Comparison of ENCODE assay signal across 8 cellular contexts in the genomic region with DNA sequence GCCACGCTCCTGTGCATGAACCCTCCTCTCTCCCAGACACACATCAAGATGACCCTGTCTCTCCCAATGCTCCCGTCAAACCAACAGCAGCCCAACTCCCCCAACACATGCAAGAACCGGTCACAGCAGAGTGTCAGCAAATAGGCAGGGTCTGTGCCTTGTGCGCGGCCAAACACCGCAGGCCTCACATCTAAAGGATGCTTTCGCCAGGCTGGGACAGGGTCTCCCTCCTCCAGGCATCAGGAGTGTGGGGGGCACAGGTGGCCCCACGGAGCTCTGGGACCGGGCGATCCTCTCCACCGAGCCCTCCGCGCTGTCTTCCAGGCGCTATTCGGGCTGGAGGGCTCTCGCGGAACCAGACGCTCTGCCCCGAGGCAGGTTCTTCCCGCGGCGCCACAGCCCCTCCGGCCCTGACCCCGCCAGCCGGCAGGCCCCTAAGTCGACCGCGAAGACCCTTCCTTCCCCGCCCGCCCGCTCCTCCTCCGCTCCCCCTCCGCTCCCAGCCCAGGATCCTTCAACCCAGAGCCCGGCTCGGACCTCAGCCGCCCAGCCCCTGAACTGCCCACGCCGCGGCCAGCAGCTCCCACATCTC. TPM values are rescaled to one million over a fixed set of nuclear protein-coding genes. Genes with fewer than 3 reads are reported as not detected.
DNase-seq lines count a peak whose midpoint lies in the region; ATAC-seq and TF ChIP-seq lines count a peak whose summit lies in the region.

No MANE protein-coding gene starts in this region.

- peak overlapping the region; percentile 61 to 70 for H3K4me3 ChIP-seq in esophagus (ENCODE audit: low read depth in 1 of 2, low read length in 2 of 2)
- H3K4me3 ChIP-seq in upper lobe of right lung: peak overlapping the region; percentile 95

- H3K4me1 Mint-ChIP-seq in WTC11: peaks cover 31% of the 10 kb centered on the region

- no peak for TF ChIP-seq CTCF in WTC11 (IDR thresholded peaks at IDR 0.05)
- no peak for TF ChIP-seq CTCF in upper lobe of right lung (IDR thresholded peaks at IDR 0.05)

- H3K36me3 ChIP-seq in esophagus (ENCODE audit: control insufficient read depth in 2 of 2, insufficient read depth in 2 of 2, low read length in 1 of 2) (no peaks in the 10 kb centered on the region), upper lobe of right lung (no peaks in the 10 kb centered on the region)

- H3K27ac ChIP-seq in esophagus (ENCODE audit: low read depth in 2 of 2, low read length in 1 of 2) (peak overlapping the region; percentile 79 to 80), upper lobe of right lung (peak overlapping the region; percentile 88)

- WGBS in esophagus, 2 donors: 2% methylated on average over 30 to 39 of the region's 39 CpGs

- peak overlapping the region; percentile 64 for H3K27ac Mint-ChIP-seq in WTC11

- no peaks in the 10 kb centered on the region for H3K9me3 Mint-ChIP-seq in WTC11

- CTCF ChIA-PET in WTC11 (lab: Charles Lee): interaction anchor here (0.7 to 3.3 kb wide), 5 partner anchors 45 to 281 kb away, joined by 3 to 9 read pairs (median 6); no protein-coding TSS in a partner anchor

- TF ChIP-seq RAD21 in Ishikawa (IDR thresholded peaks at IDR 0.05; ENCODE audit: low read depth): no peak

- H3K4me1 ChIP-seq in esophagus (ENCODE audit: control insufficient read depth in 2 of 2, insufficient read depth in 2 of 2, low read length in 1 of 2) (peaks cover 0 to 2% of the 10 kb centered on the region in 2 donors), upper lobe of right lung (peaks cover 14% of the 10 kb centered on the region)

- no peaks in the 10 kb centered on the region for H3K36me3 Mint-ChIP-seq in WTC11

- no peak for TF ChIP-seq POLR2A in GM18505 (IDR thresholded peaks at IDR 0.05; ENCODE audit: borderline replicate concordance, extremely low read depth, insufficient read depth, insufficient read length)

- H3K4me3 Mint-ChIP-seq in WTC11: peak overlapping the region; percentile 100

- no peaks in the 10 kb centered on the region for H3K9me3 ChIP-seq in esophagus (ENCODE audit: control insufficient read depth in 2 of 2, insufficient read depth in 1 of 2, low read depth in 1 of 2, low read length in 1 of 2)
- no peaks in the 10 kb centered on the region for H3K9me3 ChIP-seq in upper lobe of right lung

- H3K27me3 Mint-ChIP-seq in WTC11 (ENCODE audit: low read depth): peaks cover 27% of the 10 kb centered on the region

- POLR2A ChIA-PET in WTC11 (lab: Charles Lee): no interaction called here

- DNase-seq in AG08396 (ENCODE audit: low spot score) (peak; percentile 24), WTC11 (ENCODE audit: low spot score) (no peak), myocyte (ENCODE audit: low read depth) (peak; percentile 10), upper lobe of right lung (no peak)

- TF ChIP-seq EP300 in Ishikawa (IDR thresholded peaks at IDR 0.05; ENCODE audit: borderline replicate concordance): no peak

- intact Hi-C loops in upper lobe of right lung (cut with DNase I): no loop called here

- no peaks in the 10 kb centered on the region for H3K27me3 ChIP-seq in esophagus (ENCODE audit: control insufficient read depth in 1 of 2, insufficient read depth in 2 of 2, low read length in 2 of 2)
- H3K27me3 ChIP-seq in upper lobe of right lung: no peaks in the 10 kb centered on the region

- ATAC-seq in GM18907 (IDR thresholded peaks at IDR 0.05; ENCODE audit: unreplicated experiment): peak; percentile 14
- peak; percentile 33 for ATAC-seq in WTC11
- ATAC-seq in upper lobe of right lung: peak; percentile 3
- no peak for ATAC-seq in GM18505 (IDR thresholded peaks at IDR 0.05; ENCODE audit: unreplicated experiment)

TF ChIP-seq in Ishikawa, 13 proteins besides CTCF, POLR2A, EP300 and RAD21:
- TF ChIP-seq EGR1 (IDR thresholded peaks at IDR 0.05) (no peak), TEAD4 (IDR thresholded peaks at IDR 0.05) (no peak), ZBTB7A (IDR thresholded peaks at IDR 0.05; ENCODE audit: low read depth) (peak; percentile 43), TAF1 (IDR thresholded peaks at IDR 0.05; ENCODE audit: low read depth) (peak; percentile 46; the same call in 1 of the 2 replicates), TCF12 (IDR thresholded peaks at IDR 0.05; ENCODE audit: low read depth) (no peak; the same call in 1 of the 2 replicates), CEBPB (IDR thresholded peaks at IDR 0.05) (no peak), FOXM1 (IDR thresholded peaks at IDR 0.05; ENCODE audit: borderline replicate concordance, low read depth) (no peak)
- TF ChIP-seq, protein P1, sequence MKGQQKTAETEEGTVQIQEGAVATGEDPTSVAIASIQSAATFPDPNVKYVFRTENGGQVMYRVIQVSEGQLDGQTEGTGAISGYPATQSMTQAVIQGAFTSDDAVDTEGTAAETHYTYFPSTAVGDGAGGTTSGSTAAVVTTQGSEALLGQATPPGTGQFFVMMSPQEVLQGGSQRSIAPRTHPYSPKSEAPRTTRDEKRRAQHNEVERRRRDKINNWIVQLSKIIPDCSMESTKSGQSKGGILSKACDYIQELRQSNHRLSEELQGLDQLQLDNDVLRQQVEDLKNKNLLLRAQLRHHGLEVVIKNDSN (IDR thresholded peaks at IDR 0.05): no peak

TF ChIP-seq in WTC11, 78 proteins besides CTCF, POLR2A, EP300 and RAD21:
- TF ChIP-seq FOXP1 (CRISPR knock-in tag; IDR thresholded peaks at IDR 0.05; ENCODE audit: borderline replicate concordance): peak; percentile 23; the same call in 1 of the 2 replicates
- no peak for TF ChIP-seq ZNF416 (CRISPR knock-in tag; IDR thresholded peaks at IDR 0.05)

RNA-seq across cellular contexts. Expression of gene SERGEF, which starts 0.4 kb away (rescaled TPM):
- total RNA-seq in WTC11 (2021): 35.5 to 45.2 TPM (median 45.1 TPM) in 3 replicates
- polyA plus RNA-seq in esophagus: 10 to 100 TPM; 17.2 to 39.3 TPM
- total RNA-seq in myocyte: 10.8 and 16.6 TPM in 2 replicates
- polyA plus RNA-seq in myocyte (2012): 34.1 TPM
- total RNA-seq in upper lobe of right lung: 37.6 TPM

RNA-seq across cellular contexts. Expression of gene TPH1, which starts 33.7 kb away (rescaled TPM):
- total RNA-seq in WTC11 (2021) (0.07 to 0.14 TPM (median 0.11 TPM) in 3 replicates), myocyte (not detected in 2 replicates), upper lobe of right lung (0.29 TPM)
- polyA plus RNA-seq in esophagus: under 1 TPM; 0.08 to 0.26 TPM
- polyA plus RNA-seq in myocyte (2012): 0.04 TPM

Comparison
In these comparisons a context has a peak if more than half of its experiments do, and no peak if none do; other contexts are left out.
1. DNase-seq: peak in AG08396 (single experiment) and myocyte (single experiment); none in WTC11 (single experiment) and upper lobe of right lung (single experiment).